17 cellular contexts compared by ENCODE assay signal in the genomic region with DNA sequence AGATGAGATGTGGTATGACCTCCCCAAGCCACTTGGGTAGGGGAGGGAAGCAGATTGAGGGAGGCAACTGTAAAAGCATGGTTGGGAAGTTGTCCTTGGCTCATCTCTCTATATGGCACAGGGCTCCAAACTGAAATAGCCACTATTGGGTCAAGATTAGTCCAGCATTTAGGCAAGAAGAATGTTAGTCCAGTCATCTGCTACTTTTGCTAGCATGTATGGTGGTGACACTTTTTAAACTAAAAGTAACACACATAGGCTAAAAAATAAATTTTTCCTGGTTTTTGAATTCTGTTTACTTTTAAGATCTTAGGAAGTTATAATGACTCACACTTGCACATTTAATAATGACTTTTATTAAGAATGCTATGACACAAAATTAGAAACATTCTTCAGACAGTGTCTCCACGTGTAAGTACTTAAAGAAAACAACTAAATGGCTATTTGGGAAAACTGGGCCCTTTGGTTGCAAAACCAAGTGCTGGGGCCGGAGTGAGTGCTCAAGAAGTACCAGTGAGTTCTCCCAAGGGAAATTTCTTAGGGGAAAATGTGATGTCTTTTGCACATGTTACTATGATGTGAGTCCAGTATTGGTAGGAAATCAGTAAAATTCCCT.
DNase-seq lines count a peak whose midpoint lies in the region; ATAC-seq and TF ChIP-seq lines count a peak whose summit lies in the region.
"Had no signal": no experiment of that assay in that cellular context is flagged by ENCODE, and none has a peak within 500 bp of the region (broad histone marks: within the 10 kb centered on the region; RNA-seq: fewer than 3 reads in every experiment).

No MANE protein-coding gene starts in this region.

- H3K4me1 ChIP-seq in body of pancreas, result peaks cover 68% of the 10 kb centered on the region

- H3K27me3 ChIP-seq in body of pancreas, result no peaks in the 10 kb centered on the region
- H3K27me3 ChIP-seq: hepatocyte had no signal

- ATAC-seq in left ventricle myocardium superior (peak; percentile 32), left cardiac atrium (no peak), body of pancreas (no peak), GM18867 (IDR thresholded peaks at IDR 0.05; ENCODE audit: unreplicated experiment) (no peak), GM18519 (IDR thresholded peaks at IDR 0.05; ENCODE audit: low FRiP score, unreplicated experiment) (no peak), GM18868 (IDR thresholded peaks at IDR 0.05; ENCODE audit: unreplicated experiment) (no peak)
- no peak for ATAC-seq in natural killer cell treated with Interleukin-12 subunit alpha and Interleukin-12 subunit beta and Interleukin-15 and Interleukin-18, amount 100 ng/mL, for 72 hours
- ATAC-seq: activated CD8-positive, alpha-beta memory T cell treated with anti-CD3 and anti-CD28 coated beads, Interleukin-2, amount 10 ng/mL, durations not matched to agents 7 days and 5 days; stimulated activated memory B cell treated with anti-CD40 and anti-IgM and Interleukin-4, amounts not matched to agents 10 μg/mL and 1 μg/mL and 100 μg/mL, for 72 hours had no signal

- no peaks in the 10 kb centered on the region for H3K36me3 ChIP-seq in body of pancreas (replicated peaks in 1 of 2; ENCODE audit: insufficient read depth in 1 of 2, low read depth in 2 of 2)

- peaks cover 5% of the 10 kb centered on the region for H3K36me3 Mint-ChIP-seq in natural killer cell treated with Interleukin-12 subunit alpha and Interleukin-12 subunit beta and Interleukin-15 and Interleukin-18, amount 100 ng/mL, for 72 hours
- H3K36me3 Mint-ChIP-seq: stimulated activated memory B cell treated with anti-CD40 and anti-IgM and Interleukin-4, amounts not matched to agents 10 μg/mL and 1 μg/mL and 100 μg/mL, for 72 hours had no signal

- TF ChIP-seq CTCF in body of pancreas (IDR thresholded peaks at IDR 0.05), result no peak

- intact Hi-C loops in left ventricle myocardium superior (cut with micrococcal nuclease), result loop anchor here (5.0 kb wide), 1 partner anchor 39 kb away; no protein-coding TSS in a partner anchor
- intact Hi-C loops in left cardiac atrium (cut with DNase I), result loop anchor here in 1 of 2 donors (5.0 kb wide), 1 partner anchor 34 kb away; no protein-coding TSS in a partner anchor
- intact Hi-C loops in body of pancreas (cut with DNase I), result no loop called here

- H3K4me1 Mint-ChIP-seq in natural killer cell treated with Interleukin-12 subunit alpha and Interleukin-12 subunit beta and Interleukin-15 and Interleukin-18, amount 100 ng/mL, for 72 hours (ENCODE audit: low read depth in 2 of 2), result peaks cover 73 to 74% of the 10 kb centered on the region in 2 donors

- TF ChIP-seq POLR2A in body of pancreas (IDR thresholded peaks at IDR 0.05), result no peak

- peak overlapping the region in 1 of 2 donors; percentile 100 for H3K27ac Mint-ChIP-seq in natural killer cell treated with Interleukin-12 subunit alpha and Interleukin-12 subunit beta and Interleukin-15 and Interleukin-18, amount 100 ng/mL, for 72 hours
- H3K27ac Mint-ChIP-seq: stimulated activated memory B cell treated with anti-CD40 and anti-IgM and Interleukin-4, amounts not matched to agents 10 μg/mL and 1 μg/mL and 100 μg/mL, for 72 hours had no signal

- H3K27ac ChIP-seq in body of pancreas, result peak overlapping the region; percentile 66 to 78 (median 71)
- H3K27ac ChIP-seq: epithelial cell of prostate, hepatocyte, HL-60 had no signal

- no peaks in the 10 kb centered on the region for H3K27me3 Mint-ChIP-seq in natural killer cell treated with Interleukin-12 subunit alpha and Interleukin-12 subunit beta and Interleukin-15 and Interleukin-18, amount 100 ng/mL, for 72 hours
- H3K27me3 Mint-ChIP-seq: activated CD8-positive, alpha-beta memory T cell treated with anti-CD3 and anti-CD28 coated beads, Interleukin-2, amount 10 ng/mL, durations not matched to agents 7 days and 5 days; stimulated activated memory B cell treated with anti-CD40 and anti-IgM and Interleukin-4, amounts not matched to agents 10 μg/mL and 1 μg/mL and 100 μg/mL, for 72 hours had no signal

- no peaks in the 10 kb centered on the region for H3K9me3 ChIP-seq in body of pancreas

- H3K4me3 Mint-ChIP-seq in natural killer cell treated with Interleukin-12 subunit alpha and Interleukin-12 subunit beta and Interleukin-15 and Interleukin-18, amount 100 ng/mL, for 72 hours, result peak overlapping the region; percentile 57
- H3K4me3 Mint-ChIP-seq: activated CD8-positive, alpha-beta memory T cell treated with anti-CD3 and anti-CD28 coated beads, Interleukin-2, amount 10 ng/mL, durations not matched to agents 7 days and 5 days; stimulated activated memory B cell treated with anti-CD40 and anti-IgM and Interleukin-4, amounts not matched to agents 10 μg/mL and 1 μg/mL and 100 μg/mL, for 72 hours had no signal

- 25 to 47% methylated on average over 2 of the region's 2 CpGs for WGBS in body of pancreas, 2 donors

- H3K9me3 Mint-ChIP-seq in natural killer cell treated with Interleukin-12 subunit alpha and Interleukin-12 subunit beta and Interleukin-15 and Interleukin-18, amount 100 ng/mL, for 72 hours, result no peaks in the 10 kb centered on the region
- H3K9me3 Mint-ChIP-seq: stimulated activated memory B cell treated with anti-CD40 and anti-IgM and Interleukin-4, amounts not matched to agents 10 μg/mL and 1 μg/mL and 100 μg/mL, for 72 hours had no signal

- no peak for DNase-seq in left ventricle myocardium superior
- no peak for DNase-seq in left cardiac atrium
- no peak for DNase-seq in body of pancreas
- DNase-seq in natural killer cell treated with Interleukin-12 subunit alpha and Interleukin-12 subunit beta and Interleukin-15 and Interleukin-18, amount 100 ng/mL, for 72 hours (ENCODE audit: low spot score), result no peak
- no peak for DNase-seq in GM19238 (ENCODE audit: insufficient read length, low spot score)
- DNase-seq: activated CD8-positive, alpha-beta memory T cell treated with anti-CD3 and anti-CD28 coated beads, Interleukin-2, amount 10 ng/mL, durations not matched to agents 7 days and 5 days; DND-41; Kasumi-1; NCI-H1694; NCI-H446 had no signal

- H3K4me3 ChIP-seq in body of pancreas, result no peak overlapping the region
- H3K4me3 ChIP-seq: hepatocyte had no signal
